Comparison of ENCODE assay signal across 15 cellular contexts in the genomic region with DNA sequence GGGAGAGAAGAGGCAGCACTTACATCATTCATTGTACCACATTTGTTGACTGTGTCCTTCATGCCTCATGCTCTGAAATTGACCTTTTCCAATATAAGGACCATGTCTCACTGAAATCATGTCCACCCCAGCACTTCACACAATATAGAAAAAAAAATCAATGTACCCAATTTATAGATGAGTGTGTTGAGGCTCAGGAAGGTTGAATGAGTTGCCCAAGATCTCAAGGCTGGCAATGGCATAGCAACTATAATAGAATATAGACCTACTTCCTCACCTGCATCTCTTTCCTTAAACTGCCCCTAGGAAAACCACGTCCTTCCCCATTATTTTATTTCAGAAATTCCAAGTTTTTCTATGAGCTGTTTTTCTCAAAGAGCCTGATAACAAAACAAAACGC. TPM values are rescaled to one million over a fixed set of nuclear protein-coding genes. Genes with fewer than 3 reads are reported as not detected.
"Had no signal": no experiment of that assay in that cellular context is flagged by ENCODE, and none has a peak within 500 bp of the region (broad histone marks: within the 10 kb centered on the region; RNA-seq: fewer than 3 reads in every experiment).

No MANE protein-coding gene starts in this region.

- H3K36me3 ChIP-seq: sigmoid colon, spleen had no signal

- H3K27ac Mint-ChIP-seq: activated CD4-positive, alpha-beta memory T cell treated with anti-CD3 and anti-CD28 coated beads, Interleukin-2, amount 10 ng/mL, durations not matched to agents 7 days and 5 days; activated CD8-positive, alpha-beta memory T cell treated with anti-CD3 and anti-CD28 coated beads, Interleukin-2, amount 10 ng/mL, durations not matched to agents 7 days and 5 days; activated naive CD8-positive, alpha-beta T cell treated with anti-CD3 and anti-CD28 coated beads, Interleukin-2, amount 10 ng/mL, durations not matched to agents 7 days and 5 days; naive B cell; stimulated activated naive B cell treated with anti-CD40 and anti-IgM and Interleukin-4, amounts not matched to agents 10 μg/mL and 1 μg/mL and 100 μg/mL, for 72 hours had no signal

- H3K4me1 Mint-ChIP-seq: activated naive CD8-positive, alpha-beta T cell treated with anti-CD3 and anti-CD28 coated beads, Interleukin-2, amount 10 ng/mL, durations not matched to agents 7 days and 5 days had no signal

- H3K4me3 ChIP-seq: mucosa of descending colon had no signal

- H3K27ac ChIP-seq: coronary artery, sigmoid colon, spleen had no signal

- H3K9me3 Mint-ChIP-seq: activated CD4-positive, alpha-beta memory T cell treated with anti-CD3 and anti-CD28 coated beads, Interleukin-2, amount 10 ng/mL, durations not matched to agents 7 days and 5 days; activated naive CD8-positive, alpha-beta T cell treated with anti-CD3 and anti-CD28 coated beads, Interleukin-2, amount 10 ng/mL, durations not matched to agents 7 days and 5 days; naive B cell; stimulated activated naive B cell treated with anti-CD40 and anti-IgM and Interleukin-4, amounts not matched to agents 10 μg/mL and 1 μg/mL and 100 μg/mL, for 72 hours had no signal

- H3K9me3 ChIP-seq: mucosa of descending colon, sigmoid colon, spleen had no signal

- DNase-seq: activated CD4-positive, alpha-beta memory T cell treated with anti-CD3 and anti-CD28 coated beads, Interleukin-2, amount 10 ng/mL, durations not matched to agents 7 days and 5 days; activated CD4-positive, alpha-beta T cell treated with anti-CD3 and anti-CD28 coated beads for 48 hours; activated CD4-positive, CD25-positive, alpha-beta regulatory T cell; activated CD8-positive, alpha-beta memory T cell treated with anti-CD3 and anti-CD28 coated beads, Interleukin-2, amount 10 ng/mL, durations not matched to agents 7 days and 5 days; activated naive CD4-positive, alpha-beta T cell; activated naive CD8-positive, alpha-beta T cell treated with anti-CD3 and anti-CD28 coated beads, Interleukin-2, amount 10 ng/mL, durations not matched to agents 7 days and 5 days; mesenchymal stem cell; mucosa of descending colon; naive B cell; sigmoid colon; spleen; stimulated activated naive B cell treated with anti-CD40 and anti-IgM and Interleukin-4, amounts not matched to agents 10 μg/mL and 1 μg/mL and 100 μg/mL, for 72 hours; T-helper 1 cell; T1000 had no signal

RNA-seq across cellular contexts. Expression of gene VAT1L, which starts 0.9 kb away (rescaled TPM):
- total RNA-seq: activated CD8-positive, alpha-beta memory T cell treated with anti-CD3 and anti-CD28 coated beads, Interleukin-2, amount 10 ng/mL, durations not matched to agents 7 days and 5 days; activated naive CD8-positive, alpha-beta T cell treated with anti-CD3 and anti-CD28 coated beads, Interleukin-2, amount 10 ng/mL, durations not matched to agents 7 days and 5 days had no signal
